ENCODE assay signal across 8 cellular contexts in genomic region chr1:16175610-16176553, GRCh38. TPM values are rescaled to one million over a fixed set of nuclear protein-coding genes. Genes with fewer than 3 reads are reported as not detected.
DNase-seq lines count a peak whose midpoint lies in the region; ATAC-seq and TF ChIP-seq lines count a peak whose summit lies in the region.

No MANE protein-coding gene starts in this region.

- no peak overlapping the region for H3K4me3 ChIP-seq in fibroblast of lung (replicated peaks in 1 of 4; ENCODE audit: control extremely low read depth in 1 of 4, insufficient read depth in 1 of 4, low read depth in 3 of 4, low read length in 4 of 4)
- H3K4me3 ChIP-seq in neural progenitor cell = no peak overlapping the region

- H3K4me3 Mint-ChIP-seq in neural progenitor cell = no peak overlapping the region
- H3K4me3 Mint-ChIP-seq in activated CD4-positive, alpha-beta T cell treated with anti-CD3 and anti-CD28 coated beads, Interleukin-2, amount 10 ng/mL, durations not matched to agents 24 days and 14 days = no peak overlapping the region

- H3K9me3 ChIP-seq in fibroblast of lung (ENCODE audit: control insufficient read depth, insufficient read depth, low read depth, low read length) (no peaks in the 10 kb centered on the region), neural progenitor cell (ENCODE audit: low read depth) (no peaks in the 10 kb centered on the region)

- H3K4me1 ChIP-seq in fibroblast of lung (ENCODE audit: control insufficient read depth, extremely low read depth, insufficient read depth, low read length) (peaks cover 50% of the 10 kb centered on the region), neural progenitor cell (peaks cover 34% of the 10 kb centered on the region)

- H3K4me2 ChIP-seq in fibroblast of lung (ENCODE audit: extremely low read depth, insufficient read depth, low read length) = peak overlapping the region; percentile 61
- no peak overlapping the region for H3K4me2 ChIP-seq in neural progenitor cell

- no peak for TF ChIP-seq CTCF in RWPE1 (conservative IDR thresholded peaks at IDR 0.05; ENCODE audit: low read depth)
- no peak for TF ChIP-seq CTCF in fibroblast of lung (conservative IDR thresholded peaks at IDR 0.05 in 1 of 2, IDR thresholded peaks at IDR 0.05 in 1 of 2; ENCODE audit: low read depth in 1 of 2, low read length in 2 of 2)
- no peak for TF ChIP-seq CTCF in neural progenitor cell (IDR thresholded peaks at IDR 0.05)

- peak; percentile 60 for DNase-seq in DMS79 (lab: John Stamatoyannopoulos, UW)
- no peak for DNase-seq in RWPE1 (ENCODE audit: low spot score)
- DNase-seq in fibroblast of lung (ENCODE audit: low read depth in 2 of 2) = peak; percentile 92 to 94
- DNase-seq in neural progenitor cell (ENCODE audit: low spot score) = peak; percentile 53
- no peak for DNase-seq in HuH-7 (ENCODE audit: low spot score)
- no peak for DNase-seq in activated CD4-positive, alpha-beta T cell treated with anti-CD3 and anti-CD28 coated beads, Interleukin-2, amount 10 ng/mL, durations not matched to agents 24 days and 14 days
- DNase-seq in NCI-H82 treated with DMSO at 0.1 percent for 48 hours (lab: John Stamatoyannopoulos, UW; ENCODE audit: unreplicated experiment) = no peak

- no peaks in the 10 kb centered on the region for H3K36me3 Mint-ChIP-seq in neural progenitor cell
- no peaks in the 10 kb centered on the region for H3K36me3 Mint-ChIP-seq in activated CD4-positive, alpha-beta T cell treated with anti-CD3 and anti-CD28 coated beads, Interleukin-2, amount 10 ng/mL, durations not matched to agents 24 days and 14 days (ENCODE audit: low read depth)

- H3K79me2 ChIP-seq in fibroblast of lung (ENCODE audit: control insufficient read depth, insufficient read depth, low read length) = no peaks in the 10 kb centered on the region
- H3K79me2 ChIP-seq in neural progenitor cell (ENCODE audit: low read depth) = no peaks in the 10 kb centered on the region

- ATAC-seq in GM21825 (IDR thresholded peaks at IDR 0.05; ENCODE audit: unreplicated experiment) = no peak

- peaks cover 56% of the 10 kb centered on the region for H3K4me1 Mint-ChIP-seq in neural progenitor cell
- no peaks in the 10 kb centered on the region for H3K4me1 Mint-ChIP-seq in activated CD4-positive, alpha-beta T cell treated with anti-CD3 and anti-CD28 coated beads, Interleukin-2, amount 10 ng/mL, durations not matched to agents 24 days and 14 days

- H3K27ac ChIP-seq in RWPE1 (peak overlapping the region; percentile 98), fibroblast of lung (ENCODE audit: insufficient read depth, low read length) (peak overlapping the region; percentile 79), neural progenitor cell (peak overlapping the region; percentile 88)

- intact Hi-C loops in activated CD4-positive, alpha-beta T cell treated with anti-CD3 and anti-CD28 coated beads, Interleukin-2, amount 10 ng/mL, durations not matched to agents 24 days and 14 days (cut with micrococcal nuclease) = no loop called here

- H3F3A ChIP-seq in neural progenitor cell (ENCODE audit: low read depth) = peaks cover 23% of the 10 kb centered on the region

- H3K36me3 ChIP-seq in fibroblast of lung (ENCODE audit: control insufficient read depth, insufficient read depth, low read length) = no peaks in the 10 kb centered on the region
- no peaks in the 10 kb centered on the region for H3K36me3 ChIP-seq in neural progenitor cell

- H3K9ac ChIP-seq in fibroblast of lung (ENCODE audit: insufficient read depth, low read length) (no peak overlapping the region), neural progenitor cell (peak overlapping the region; percentile 34)

- CTCF ChIA-PET in RWPE1 (lab: Yijun Ruan, JAX) = no interaction called here

- H2AFZ ChIP-seq in fibroblast of lung (ENCODE audit: low read length) (no peak overlapping the region), neural progenitor cell (replicated peaks) (peak overlapping the region; percentile 40)

- H3K9me3 Mint-ChIP-seq in neural progenitor cell = no peaks in the 10 kb centered on the region
- no peaks in the 10 kb centered on the region for H3K9me3 Mint-ChIP-seq in activated CD4-positive, alpha-beta T cell treated with anti-CD3 and anti-CD28 coated beads, Interleukin-2, amount 10 ng/mL, durations not matched to agents 24 days and 14 days

- peak overlapping the region; percentile 96 for H3K27ac Mint-ChIP-seq in neural progenitor cell
- no peak overlapping the region for H3K27ac Mint-ChIP-seq in activated CD4-positive, alpha-beta T cell treated with anti-CD3 and anti-CD28 coated beads, Interleukin-2, amount 10 ng/mL, durations not matched to agents 24 days and 14 days

- peaks cover 13% of the 10 kb centered on the region for H3K27me3 Mint-ChIP-seq in neural progenitor cell (ENCODE audit: insufficient read depth, low read depth)
- peaks cover 7% of the 10 kb centered on the region for H3K27me3 Mint-ChIP-seq in activated CD4-positive, alpha-beta T cell treated with anti-CD3 and anti-CD28 coated beads, Interleukin-2, amount 10 ng/mL, durations not matched to agents 24 days and 14 days

- H3K27me3 ChIP-seq in fibroblast of lung (ENCODE audit: control insufficient read depth, insufficient read depth, low read length) (no peaks in the 10 kb centered on the region), neural progenitor cell (no peaks in the 10 kb centered on the region)

- POLR2A ChIA-PET in RWPE1 (lab: Yijun Ruan, JAX; ENCODE audit: low non-redundant PET) = no interaction called here

- H4K20me1 ChIP-seq in fibroblast of lung (ENCODE audit: control insufficient read depth, extremely low read depth, insufficient read depth, low read length) = no peaks in the 10 kb centered on the region
- no peaks in the 10 kb centered on the region for H4K20me1 ChIP-seq in neural progenitor cell (ENCODE audit: low read depth)

RNA-seq across cellular contexts. Expression of gene EPHA2, which starts 20.0 kb away (rescaled TPM):
- total RNA-seq in fibroblast of lung (21.1 and 24.6 TPM in 2 replicates), neural progenitor cell (ENCODE audit: low replicate concordance) (14.9 and 40.9 TPM in 2 replicates)
- polyA plus RNA-seq in fibroblast of lung = 9.8 and 22.6 TPM in 2 replicates
- polyA plus RNA-seq in fibroblast of lung (2012) = 11.0 and 26.4 TPM in 2 replicates
- 46.5 and 99.3 TPM in 2 replicates for polyA minus RNA-seq in fibroblast of lung (ENCODE audit: low replicate concordance)
- not detected in 2 replicates for total RNA-seq in activated CD4-positive, alpha-beta T cell treated with anti-CD3 and anti-CD28 coated beads, Interleukin-2, amount 10 ng/mL, durations not matched to agents 24 days and 14 days

RNA-seq across cellular contexts. Expression of gene ARHGEF19, which starts 36.6 kb away (rescaled TPM):
- total RNA-seq in fibroblast of lung (3.3 and 3.6 TPM in 2 replicates), neural progenitor cell (ENCODE audit: low replicate concordance) (10.9 and 22.2 TPM in 2 replicates)
- 2.5 and 3.3 TPM in 2 replicates for polyA plus RNA-seq in fibroblast of lung
- 4.9 and 5.1 TPM in 2 replicates for polyA plus RNA-seq in fibroblast of lung (2012)
- polyA minus RNA-seq in fibroblast of lung (ENCODE audit: low replicate concordance) = 6.9 and 7.3 TPM in 2 replicates
- 8.5 and 8.8 TPM in 2 replicates for total RNA-seq in activated CD4-positive, alpha-beta T cell treated with anti-CD3 and anti-CD28 coated beads, Interleukin-2, amount 10 ng/mL, durations not matched to agents 24 days and 14 days

Comparison
In these comparisons a context has a peak if more than half of its experiments do, and no peak if none do; other contexts are left out.
1. DNase-seq: peak in DMS79 (single experiment), fibroblast of lung (2 of 2) and neural progenitor cell (single experiment); none in RWPE1 (single experiment), HuH-7 (single experiment), activated CD4-positive, alpha-beta T cell treated with anti-CD3 and anti-CD28 coated beads, Interleukin-2, amount 10 ng/mL, durations not matched to agents 24 days and 14 days (single experiment) and NCI-H82 treated with DMSO at 0.1 percent for 48 hours (single experiment).
2. RNA of gene EPHA2, which starts 20.0 kb away (total RNA-seq): 21.1 to 24.6 TPM in fibroblast of lung and 14.9 to 40.9 TPM in neural progenitor cell; not detected in activated CD4-positive, alpha-beta T cell treated with anti-CD3 and anti-CD28 coated beads, Interleukin-2, amount 10 ng/mL, durations not matched to agents 24 days and 14 days; every median in the first group is over 10 times any median in the second.
3. Peak in every context shown above with its lines, with median percentiles within 50 percentile points of each other: H3K27ac ChIP-seq.